Comparison of ENCODE assay signal across 8 cellular contexts in the genomic region with DNA sequence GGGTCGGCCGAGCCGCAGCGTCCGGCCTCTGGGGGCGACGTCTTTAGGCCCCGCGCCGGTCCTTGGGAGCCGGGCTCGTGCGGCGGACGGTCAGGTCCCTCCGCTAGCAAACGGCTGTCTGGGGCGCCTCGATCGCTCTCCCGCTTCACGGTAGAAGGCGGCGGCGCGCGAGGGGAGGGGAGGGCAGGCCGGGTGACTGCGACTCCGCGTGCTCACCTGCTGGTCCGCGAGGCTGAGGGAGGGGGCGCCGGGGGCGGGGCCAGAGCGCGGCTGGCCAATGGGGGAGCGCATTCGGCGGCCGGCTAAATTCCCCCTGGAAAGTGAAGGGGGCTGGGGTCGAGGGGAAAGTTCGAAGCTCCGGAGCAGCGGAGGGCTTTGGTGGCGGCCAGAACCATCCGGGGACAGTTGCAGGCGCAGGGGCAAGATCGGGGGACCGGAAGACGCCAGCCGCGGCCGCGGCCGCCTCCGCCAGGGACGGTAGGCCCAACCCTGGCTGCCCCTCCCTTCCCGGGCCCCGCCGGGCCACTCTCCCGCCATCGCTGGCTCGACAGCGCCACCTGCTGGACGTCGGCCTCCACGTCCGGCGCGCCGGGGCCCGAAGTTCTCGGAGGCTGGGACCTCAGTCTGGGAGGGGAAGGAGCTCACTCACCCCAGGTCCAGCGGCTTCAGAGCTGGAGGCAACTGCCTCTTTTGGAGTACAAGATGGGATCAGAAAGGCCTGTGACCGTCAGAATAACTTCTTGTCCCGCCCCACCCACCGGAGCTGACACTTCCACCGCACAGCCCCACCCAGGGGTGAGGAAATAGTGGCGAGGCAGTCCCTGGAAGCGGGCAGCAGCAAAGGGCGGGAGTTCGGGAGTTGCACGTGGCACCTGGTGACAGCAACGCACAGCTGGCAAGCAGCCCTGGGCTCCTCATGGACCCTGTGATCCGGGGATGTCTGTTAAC. TPM values are rescaled to one million over a fixed set of nuclear protein-coding genes. Genes with fewer than 3 reads are reported as not detected.
DNase-seq lines count a peak whose midpoint lies in the region; ATAC-seq, FAIRE-seq and TF ChIP-seq lines count a peak whose summit lies in the region.

No MANE protein-coding gene starts in this region.

- in situ Hi-C loops in astrocyte of the cerebellum (cut with HindIII; ENCODE audit: low sequenced_read_pairs), result no loop called here

- peak; percentile 94 for ATAC-seq in HG02759 (IDR thresholded peaks at IDR 0.05; ENCODE audit: unreplicated experiment)

- TF ChIP-seq POLR2A in GM12892 (IDR thresholded peaks at IDR 0.05; ENCODE audit: low read depth, low read length), result no peak

- TF ChIP-seq CTCF in astrocyte of the cerebellum (IDR thresholded peaks at IDR 0.05; ENCODE audit: low read depth, low read length, missing control alignments) (peak; percentile 71), retinal pigment epithelial cell (conservative IDR thresholded peaks at IDR 0.05; ENCODE audit: low read depth, low read length) (peak; percentile 62)

- DNase-seq in GM12892 (ENCODE audit: insufficient read length) (peak; percentile 92), NCI-H1105 (lab: John Stamatoyannopoulos, UW) (peak; percentile 59), T-helper 22 cell (ENCODE audit: low read depth) (peak; percentile 55), astrocyte of the cerebellum (ENCODE audit: low read depth) (no peak), hippocampal formation (lab: John Stamatoyannopoulos, UW) (peak; percentile 9 to 74), retinal pigment epithelial cell (ENCODE audit: low read depth) (no peak), amniotic stem cell (lab: John Stamatoyannopoulos, UW) (no peak)

- peak; percentile 89 for FAIRE-seq in GM12892 (lab: Jason Lieb, UNC)

- H3K4me3 ChIP-seq in astrocyte of the cerebellum (ENCODE audit: low read depth, low read length) (peak overlapping the region; percentile 42), retinal pigment epithelial cell (ENCODE audit: low read length) (peak overlapping the region; percentile 46)

RNA-seq across cellular contexts. Expression of gene ELF4, which starts 49.9 kb away (rescaled TPM):
- 12.9 TPM for polyA plus RNA-seq in GM12892 (2012; ENCODE audit: missing spikeins)

Comparison
In these comparisons a context has a peak if more than half of its experiments do, and no peak if none do; other contexts are left out.
1. DNase-seq: peak in GM12892 (single experiment), NCI-H1105 (single experiment), T-helper 22 cell (single experiment) and hippocampal formation (2 of 2); none in astrocyte of the cerebellum (single experiment), retinal pigment epithelial cell (single experiment) and amniotic stem cell (single experiment).